In genomic region chr15:43749690-43750345, GRCh38 we compare ENCODE assay signal across 9 cellular contexts. TPM values are rescaled to one million over a fixed set of nuclear protein-coding genes. Genes with fewer than 3 reads are reported as not detected.
DNase-seq lines count a peak whose midpoint lies in the region; ATAC-seq and TF ChIP-seq lines count a peak whose summit lies in the region.
"Had no signal": no experiment of that assay in that cellular context is flagged by ENCODE, and none has a peak within 500 bp of the region (broad histone marks: within the 10 kb centered on the region; RNA-seq: fewer than 3 reads in every experiment).

No MANE protein-coding gene starts in this region.

- TF ChIP-seq CTCF in lower leg skin (IDR thresholded peaks at IDR 0.05) (no peak), prostate gland (IDR thresholded peaks at IDR 0.05) (no peak), coronary artery (IDR thresholded peaks at IDR 0.05) (no peak)

- 49 to 55% methylated on average over 12 of the region's 12 CpGs for WGBS in lower leg skin, 2 donors
- 57% methylated on average over 12 of the region's 12 CpGs for WGBS in prostate gland

- H3K27me3 ChIP-seq in prostate gland (replicated peaks; ENCODE audit: insufficient read depth), result no peaks in the 10 kb centered on the region

- no peaks in the 10 kb centered on the region for H3K9me3 ChIP-seq in prostate gland

- no peaks in the 10 kb centered on the region for H3K27me3 Mint-ChIP-seq in natural killer cell treated with Interleukin-12 subunit alpha and Interleukin-12 subunit beta and Interleukin-15 and Interleukin-18, amount 100 ng/mL, for 72 hours

- peak; percentile 18 for DNase-seq in activated gamma-delta T cell treated with anti-CD3 and anti-CD28 coated beads, Interleukin-2, amount 50 U/mL, for 16 hours (ENCODE audit: low read depth)
- DNase-seq in natural killer cell treated with Interleukin-12 subunit alpha and Interleukin-12 subunit beta and Interleukin-15 and Interleukin-18, amount 100 ng/mL, for 72 hours (ENCODE audit: low spot score), result peak; percentile 74
- DNase-seq in midbrain (lab: John Stamatoyannopoulos, UW), result no peak
- DNase-seq in lower leg skin (ENCODE audit: low spot score in 2 of 2), result no peak
- DNase-seq in prostate gland (ENCODE audit: low spot score), result no peak
- DNase-seq in coronary artery (ENCODE audit: low spot score), result no peak

- H3K27ac ChIP-seq in prostate gland (peak overlapping the region in 1 of 2 donors; percentile 3), coronary artery (no peak overlapping the region)

- H3K4me3 ChIP-seq in lower leg skin (ENCODE audit: low read depth, poor library complexity, severe bottlenecking) (no peak overlapping the region), prostate gland (peak overlapping the region in 1 of 2 donors; percentile 20), coronary artery (no peak overlapping the region)
- H3K4me3 ChIP-seq: lung had no signal

- peaks cover 34 to 40% of the 10 kb centered on the region in 2 donors for H3K4me1 Mint-ChIP-seq in natural killer cell treated with Interleukin-12 subunit alpha and Interleukin-12 subunit beta and Interleukin-15 and Interleukin-18, amount 100 ng/mL, for 72 hours (ENCODE audit: low read depth in 2 of 2)

- H3K36me3 Mint-ChIP-seq in natural killer cell treated with Interleukin-12 subunit alpha and Interleukin-12 subunit beta and Interleukin-15 and Interleukin-18, amount 100 ng/mL, for 72 hours, result peaks cover 20% of the 10 kb centered on the region

- no peaks in the 10 kb centered on the region for H3K9me3 Mint-ChIP-seq in natural killer cell treated with Interleukin-12 subunit alpha and Interleukin-12 subunit beta and Interleukin-15 and Interleukin-18, amount 100 ng/mL, for 72 hours

- intact Hi-C loops in lower leg skin (cut with DNase I; ENCODE audit: low total_unique reads) (no loop called here), prostate gland (cut with DNase I) (no loop called here)

- TF ChIP-seq POLR2A in lower leg skin (IDR thresholded peaks at IDR 0.05), result no peak
- no peak for TF ChIP-seq POLR2A in prostate gland (IDR thresholded peaks at IDR 0.05)

- peak overlapping the region; percentile 99 for H3K4me3 Mint-ChIP-seq in natural killer cell treated with Interleukin-12 subunit alpha and Interleukin-12 subunit beta and Interleukin-15 and Interleukin-18, amount 100 ng/mL, for 72 hours

- peak overlapping the region; percentile 57 to 61 for H3K27ac Mint-ChIP-seq in natural killer cell treated with Interleukin-12 subunit alpha and Interleukin-12 subunit beta and Interleukin-15 and Interleukin-18, amount 100 ng/mL, for 72 hours

- H3K36me3 ChIP-seq in prostate gland, result no peaks in the 10 kb centered on the region

- peaks cover 4% of the 10 kb centered on the region for H3K4me1 ChIP-seq in prostate gland (replicated peaks)

- ATAC-seq in GM19023 (IDR thresholded peaks at IDR 0.05; ENCODE audit: unreplicated experiment), result peak; percentile 34
- ATAC-seq in HG03342 (IDR thresholded peaks at IDR 0.05; ENCODE audit: unreplicated experiment), result peak; percentile 49
- peak; percentile 57 to 72 for ATAC-seq in natural killer cell treated with Interleukin-12 subunit alpha and Interleukin-12 subunit beta and Interleukin-15 and Interleukin-18, amount 100 ng/mL, for 72 hours

RNA-seq across cellular contexts. Expression of gene PDIA3, which starts 3.6 kb away (rescaled TPM):
- 100 to 1,000 TPM; 365 to 555 TPM for total RNA-seq in natural killer cell treated with Interleukin-12 subunit alpha and Interleukin-12 subunit beta and Interleukin-15 and Interleukin-18, amount 100 ng/mL, for 72 hours
- 100 to 1,000 TPM in 2 of 4 donors, 10 to 100 TPM in 2; 68.0 to 107 (median 96.3) TPM for total RNA-seq in lower leg skin
- 100 to 1,000 TPM; 172 to 432 TPM for total RNA-seq in prostate gland

RNA-seq across cellular contexts. Expression of gene ELL3, which starts 26.9 kb away (rescaled TPM):
- under 1 TPM; 0.26 to 0.86 TPM for total RNA-seq in natural killer cell treated with Interleukin-12 subunit alpha and Interleukin-12 subunit beta and Interleukin-15 and Interleukin-18, amount 100 ng/mL, for 72 hours
- total RNA-seq in lower leg skin (10 to 100 TPM; 55.4 to 68.7 (median 59.1) TPM), prostate gland (1 to 10 TPM; 4.7 to 7.7 TPM)

RNA-seq across cellular contexts. Expression of gene SERF2, which starts 42.3 kb away (rescaled TPM):
- 100 to 1,000 TPM; 456 to 585 TPM for total RNA-seq in natural killer cell treated with Interleukin-12 subunit alpha and Interleukin-12 subunit beta and Interleukin-15 and Interleukin-18, amount 100 ng/mL, for 72 hours
- total RNA-seq in lower leg skin (100 to 1,000 TPM; 486 to 741 (median 626) TPM), prostate gland (1,000 to 10,000 TPM in 1 of 2 donors, 100 to 1,000 TPM in 1; 966 to 1,595 TPM)

RNA-seq across cellular contexts. Expression of gene SERINC4, which starts 50.2 kb away (rescaled TPM):
- total RNA-seq in natural killer cell treated with Interleukin-12 subunit alpha and Interleukin-12 subunit beta and Interleukin-15 and Interleukin-18, amount 100 ng/mL, for 72 hours, result under 1 TPM; 0.24 to 0.50 TPM
- total RNA-seq in lower leg skin (not detected), prostate gland (1 to 10 TPM in 1 of 2 donors, not detected in 1; 3.9 TPM)

RNA-seq across cellular contexts. Expression of gene HYPK, which starts 50.6 kb away (rescaled TPM):
- total RNA-seq in natural killer cell treated with Interleukin-12 subunit alpha and Interleukin-12 subunit beta and Interleukin-15 and Interleukin-18, amount 100 ng/mL, for 72 hours, result 10 to 100 TPM; 14.3 to 15.3 TPM
- 10 to 100 TPM in 2 of 4 donors, 1 to 10 TPM in 2; 4.3 to 17.4 (median 12.4) TPM for total RNA-seq in lower leg skin
- total RNA-seq in prostate gland, result 10 to 100 TPM; 10.9 to 19.9 TPM

Comparison
In these comparisons a context has a peak if more than half of its experiments do, and no peak if none do; other contexts are left out.
1. DNase-seq: peak in activated gamma-delta T cell treated with anti-CD3 and anti-CD28 coated beads, Interleukin-2, amount 50 U/mL, for 16 hours (single experiment) and natural killer cell treated with Interleukin-12 subunit alpha and Interleukin-12 subunit beta and Interleukin-15 and Interleukin-18, amount 100 ng/mL, for 72 hours (single experiment); none in midbrain (single experiment), lower leg skin (0 of 2), prostate gland (single experiment) and coronary artery (single experiment).
2. RNA of gene ELL3, which starts 26.9 kb away (total RNA-seq): 55.4 to 68.7 TPM in lower leg skin; 4.7 to 7.7 TPM in prostate gland and 0.26 to 0.86 TPM in natural killer cell treated with Interleukin-12 subunit alpha and Interleukin-12 subunit beta and Interleukin-15 and Interleukin-18, amount 100 ng/mL, for 72 hours; every median in the first group is over 4 times any median in the second.
3. Peak in every context shown above with its lines, with median percentiles within 50 percentile points of each other: ATAC-seq.